In the genomic region with DNA sequence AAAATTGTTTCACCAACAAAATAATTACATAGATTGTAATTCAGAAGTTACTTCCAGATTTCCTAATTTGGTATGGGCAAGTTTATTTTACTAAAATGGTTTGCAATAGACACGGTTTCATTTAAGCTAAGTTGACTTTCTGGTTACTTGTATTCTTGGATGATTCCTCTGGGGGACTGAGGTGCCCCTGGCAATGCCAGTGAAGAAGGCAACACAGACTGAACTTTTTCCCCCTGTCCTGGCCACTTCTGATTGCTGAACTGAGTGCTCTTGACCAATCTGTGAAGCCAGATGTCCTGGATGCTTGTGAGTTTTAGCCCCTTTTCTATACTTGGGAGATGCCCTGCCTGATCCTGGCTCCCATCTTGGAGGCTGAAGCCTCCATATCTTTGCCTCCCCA, we compare ENCODE assay signal across 27 cellular contexts.
A peak's percentile ranks its signal among the peaks of the same experiment; 100 is the strongest.
DNase-seq lines count a peak whose midpoint lies in the region; ATAC-seq, FAIRE-seq and TF ChIP-seq lines count a peak whose summit lies in the region.
"Had no signal": no experiment of that assay in that cellular context is flagged by ENCODE, and none has a peak within 500 bp of the region (broad histone marks: within the 10 kb centered on the region; RNA-seq: fewer than 3 reads in every experiment).

No MANE protein-coding gene starts in this region.

- H3K27me3 ChIP-seq in GM23338 (ENCODE audit: insufficient read depth) (no peaks in the 10 kb centered on the region), SJCRH30 (no peaks in the 10 kb centered on the region), suprapubic skin (no peaks in the 10 kb centered on the region)
- H3K27me3 ChIP-seq: BE2C, thyroid gland had no signal

- H3K27ac Mint-ChIP-seq in GM23338: peak overlapping the region; percentile 30; the same call in 1 of the 2 replicates
- H3K27ac Mint-ChIP-seq in T-helper 2 cell treated with Interferon-gamma antibody and Interleukin-4, amounts not matched to agents 5 μg/mL and 100 μg/mL, for 36 hours: no peak overlapping the region
- H3K27ac Mint-ChIP-seq: activated CD4-positive, alpha-beta T cell treated with anti-CD3 and anti-CD28 coated beads for 36 hours; activated naive CD8-positive, alpha-beta T cell treated with anti-CD3 and anti-CD28 coated beads, Interleukin-2, amount 10 ng/mL, durations not matched to agents 7 days and 5 days; stimulated activated naive CD8-positive, alpha-beta T cell treated with anti-CD3 and anti-CD28 coated beads, Interleukin-15, amount 100 ng/mL, for 72 hours; T-helper 1 cell treated with Interleukin-12 subunit alpha and Interleukin-12 subunit beta and Interleukin-4 antibody, amounts not matched to agents 30 μg/mL and 1 μg/mL, for 36 hours had no signal

- POLR2A ChIA-PET in A549 (lab: Yijun Ruan, JAX): interaction anchor here (0.6 to 2.3 kb wide), 4 partner anchors 42 to 125 kb away, joined by 3 to 13 read pairs (median 8); no protein-coding TSS in a partner anchor

- no peak for FAIRE-seq in A549 (lab: Jason Lieb, UNC)
- FAIRE-seq: small intestine had no signal

- H3K27me3 Mint-ChIP-seq in GM23338 (ENCODE audit: insufficient read depth, low read depth, poor library complexity): peaks cover 6% of the 10 kb centered on the region
- peaks cover 29% of the 10 kb centered on the region for H3K27me3 Mint-ChIP-seq in T-helper 2 cell treated with Interferon-gamma antibody and Interleukin-4, amounts not matched to agents 5 μg/mL and 100 μg/mL, for 36 hours (ENCODE audit: low read depth)

- peak in 1 of 2 experiments; percentile 14 for DNase-seq in A549 (ENCODE audit: low read depth in 1 of 2, low spot score in 1 of 2)
- no peak for DNase-seq in GM23338 (ENCODE audit: low spot score)
- DNase-seq in SJCRH30: peak in 1 of 2 experiments; percentile 19
- peak; percentile 30 for DNase-seq in fibroblast of peridontal ligament (ENCODE audit: extremely low read depth)
- DNase-seq in DMS53 (lab: John Stamatoyannopoulos, UW): no peak
- no peak for DNase-seq in suprapubic skin (ENCODE audit: low spot score in 2 of 2)
- no peak for DNase-seq in NCI-H1417 (lab: John Stamatoyannopoulos, UW)
- DNase-seq in T-helper 2 cell treated with Interferon-gamma antibody and Interleukin-4, amounts not matched to agents 5 μg/mL and 100 μg/mL, for 36 hours (ENCODE audit: low spot score): no peak
- DNase-seq: activated CD4-positive, alpha-beta T cell treated with anti-CD3 and anti-CD28 coated beads for 36 hours; activated effector memory CD4-positive, alpha-beta T cell treated with Interleukin-2 at 50 U/mL for 16 hours; activated naive CD8-positive, alpha-beta T cell treated with anti-CD3 and anti-CD28 coated beads, Interleukin-2, amount 10 ng/mL, durations not matched to agents 7 days and 5 days; activated T-cell treated with anti-CD3 and anti-CD28 coated beads for 4 hours; BE2C; DMS79; heart right ventricle; lower lobe of right lung; NCI-H187; NCI-H2171 treated with DMSO at 0.1 percent for 48 hours; small intestine; stimulated activated CD4-positive, alpha-beta T cell treated with anti-CD3 and anti-CD28 coated beads, Interleukin-1b, Interleukin-23, amount 100 ng/mL, for 48 hours; stimulated activated CD8-positive, alpha-beta memory T cell treated with anti-CD3 and anti-CD28 coated beads, Interleukin-4, amount 100 ng/mL, for 48 hours; stimulated activated naive CD8-positive, alpha-beta T cell treated with anti-CD3 and anti-CD28 coated beads, Interleukin-15, amount 100 ng/mL, for 72 hours; thyroid gland had no signal

- ATAC-seq in A549: peak; percentile 35 to 53; a peak in 4 of 6 replicates
- no peak for ATAC-seq in GM23338
- ATAC-seq: activated CD4-positive, alpha-beta T cell treated with anti-CD3 and anti-CD28 coated beads for 36 hours; heart right ventricle; lower lobe of right lung; stimulated activated naive CD8-positive, alpha-beta T cell treated with anti-CD3 and anti-CD28 coated beads, Interleukin-15, amount 100 ng/mL, for 72 hours had no signal

- H3K27ac ChIP-seq in A549 (peak overlapping the region; percentile 59 to 78), GM23338 (ENCODE audit: low read depth) (no peak overlapping the region), SJCRH30 (peak overlapping the region; percentile 77), suprapubic skin (no peak overlapping the region)
- H3K27ac ChIP-seq: heart right ventricle, HL-60, lower lobe of right lung, parathyroid adenoma, thyroid gland had no signal

- H3K9me2 ChIP-seq in GM23338 (ENCODE audit: insufficient read depth): no peaks in the 10 kb centered on the region

- no peak for TF ChIP-seq CTCF in A549 (IDR thresholded peaks at IDR 0.05)
- no peak for TF ChIP-seq CTCF in GM23338 (conservative IDR thresholded peaks at IDR 0.05; ENCODE audit: low read depth in 2 of 2)
- no peak for TF ChIP-seq CTCF in suprapubic skin (IDR thresholded peaks at IDR 0.05)

- H3K36me3 Mint-ChIP-seq in GM23338 (ENCODE audit: low read depth): no peaks in the 10 kb centered on the region
- H3K36me3 Mint-ChIP-seq in T-helper 2 cell treated with Interferon-gamma antibody and Interleukin-4, amounts not matched to agents 5 μg/mL and 100 μg/mL, for 36 hours (ENCODE audit: low read depth): no peaks in the 10 kb centered on the region
- H3K36me3 Mint-ChIP-seq: activated naive CD8-positive, alpha-beta T cell treated with anti-CD3 and anti-CD28 coated beads, Interleukin-2, amount 10 ng/mL, durations not matched to agents 7 days and 5 days had no signal

- 0 out of 3 replicates have a peak, but pooled peaks cover 2% of the 10 kb centered on the region for H3K4me1 Mint-ChIP-seq in GM23338
- H3K4me1 Mint-ChIP-seq in T-helper 2 cell treated with Interferon-gamma antibody and Interleukin-4, amounts not matched to agents 5 μg/mL and 100 μg/mL, for 36 hours (ENCODE audit: low read depth): no peaks in the 10 kb centered on the region
- H3K4me1 Mint-ChIP-seq: activated naive CD8-positive, alpha-beta T cell treated with anti-CD3 and anti-CD28 coated beads, Interleukin-2, amount 10 ng/mL, durations not matched to agents 7 days and 5 days; neural crest cell had no signal

- H4K20me1 ChIP-seq in GM23338 (replicated peaks; ENCODE audit: insufficient read depth): no peaks in the 10 kb centered on the region

- CTCF ChIA-PET in A549 (lab: Yijun Ruan, JAX): interaction anchor here (0.8 to 1.5 kb wide), 2 partner anchors 8 to 38 kb away, joined by 3 read pairs; no protein-coding TSS in a partner anchor

- H3F3A ChIP-seq in GM23338 (replicated peaks; ENCODE audit: low read depth): no peaks in the 10 kb centered on the region

- no peak overlapping the region for H2AFZ ChIP-seq in GM23338
- H2AFZ ChIP-seq: parathyroid adenoma had no signal

- H3K4me2 ChIP-seq in A549 (peak overlapping the region; percentile 63), GM23338 (no peak overlapping the region)

- no peaks in the 10 kb centered on the region for H3K79me2 ChIP-seq in GM23338 (replicated peaks; ENCODE audit: insufficient read depth)
- H3K79me2 ChIP-seq: parathyroid adenoma had no signal

- H3K4me3 ChIP-seq in A549 (no peak overlapping the region), GM23338 (no peak overlapping the region), SJCRH30 (no peak overlapping the region), suprapubic skin (no peak overlapping the region)
- H3K4me3 ChIP-seq: heart right ventricle, lower lobe of right lung, thyroid gland had no signal

- H3K36me3 ChIP-seq in GM23338 (ENCODE audit: insufficient read depth) (no peaks in the 10 kb centered on the region), SJCRH30 (no peaks in the 10 kb centered on the region), suprapubic skin (no peaks in the 10 kb centered on the region)
- H3K36me3 ChIP-seq: BE2C, heart right ventricle, lower lobe of right lung, thyroid gland had no signal

- TF ChIP-seq POLR2A in A549 (IDR thresholded peaks at IDR 0.05; ENCODE audit: low read length): no peak
- no peak for TF ChIP-seq POLR2A in suprapubic skin (IDR thresholded peaks at IDR 0.05)

- H3K9me3 ChIP-seq in A549 (no peaks in the 10 kb centered on the region), SJCRH30 (replicated peaks) (no peaks in the 10 kb centered on the region), suprapubic skin (no peaks in the 10 kb centered on the region)
- H3K9me3 ChIP-seq: BE2C, heart right ventricle, lower lobe of right lung, thyroid gland had no signal

- 0% methylated on average over 1 of the region's 1 CpG for WGBS in A549 (ENCODE audit: missing lambda C conversion rate)
- WGBS in suprapubic skin: 38% methylated on average over 1 of the region's 1 CpG

- TF ChIP-seq RAD21 in A549 (conservative IDR thresholded peaks at IDR 0.05 in 1 of 2, IDR thresholded peaks at IDR 0.05 in 1 of 2): no peak

- no peak overlapping the region for H3K4me3 Mint-ChIP-seq in GM23338
- H3K4me3 Mint-ChIP-seq in T-helper 2 cell treated with Interferon-gamma antibody and Interleukin-4, amounts not matched to agents 5 μg/mL and 100 μg/mL, for 36 hours: no peak overlapping the region
- H3K4me3 Mint-ChIP-seq: activated CD4-positive, alpha-beta T cell treated with anti-CD3 and anti-CD28 coated beads for 36 hours; activated naive CD8-positive, alpha-beta T cell treated with anti-CD3 and anti-CD28 coated beads, Interleukin-2, amount 10 ng/mL, durations not matched to agents 7 days and 5 days; neural crest cell; stimulated activated naive CD8-positive, alpha-beta T cell treated with anti-CD3 and anti-CD28 coated beads, Interleukin-15, amount 100 ng/mL, for 72 hours; T-helper 1 cell treated with Interleukin-12 subunit alpha and Interleukin-12 subunit beta and Interleukin-4 antibody, amounts not matched to agents 30 μg/mL and 1 μg/mL, for 36 hours had no signal

- H3K9me3 Mint-ChIP-seq in GM23338: no peaks in the 10 kb centered on the region; the same call in 2 of the 3 replicates
- H3K9me3 Mint-ChIP-seq in T-helper 2 cell treated with Interferon-gamma antibody and Interleukin-4, amounts not matched to agents 5 μg/mL and 100 μg/mL, for 36 hours: no peaks in the 10 kb centered on the region
- H3K9me3 Mint-ChIP-seq: activated naive CD8-positive, alpha-beta T cell treated with anti-CD3 and anti-CD28 coated beads, Interleukin-2, amount 10 ng/mL, durations not matched to agents 7 days and 5 days; neural crest cell; stimulated activated naive CD8-positive, alpha-beta T cell treated with anti-CD3 and anti-CD28 coated beads, Interleukin-15, amount 100 ng/mL, for 72 hours; T-helper 1 cell treated with Interleukin-12 subunit alpha and Interleukin-12 subunit beta and Interleukin-4 antibody, amounts not matched to agents 30 μg/mL and 1 μg/mL, for 36 hours had no signal

- H3K4me1 ChIP-seq in A549 (peaks cover 49% of the 10 kb centered on the region), GM23338 (ENCODE audit: insufficient read depth) (no peaks in the 10 kb centered on the region), SJCRH30 (peaks cover 33% of the 10 kb centered on the region), suprapubic skin (peaks cover 3% of the 10 kb centered on the region)
- H3K4me1 ChIP-seq: BE2C, heart right ventricle, lower lobe of right lung, parathyroid adenoma, thyroid gland had no signal

- no peak for TF ChIP-seq EP300 in A549 (IDR thresholded peaks at IDR 0.05)
- no peak for TF ChIP-seq EP300 in suprapubic skin (IDR thresholded peaks at IDR 0.05)

TF ChIP-seq in A549, 52 proteins besides CTCF, POLR2A, EP300 and RAD21:
- TF ChIP-seq FOXS1 (CRISPR knock-in tag; IDR thresholded peaks at IDR 0.05) (peak; percentile 44; the same call in 1 of the 2 replicates), ZSCAN20 (CRISPR knock-in tag; IDR thresholded peaks at IDR 0.05) (no peak)

TF ChIP-seq in GM23338, 12 proteins besides CTCF, POLR2A, EP300 and RAD21 (continues in another document):
- TF ChIP-seq EZH2phosphoT487 (IDR thresholded peaks at IDR 0.05; ENCODE audit: unreplicated experiment) (no peak), NANOG (IDR thresholded peaks at IDR 0.05; ENCODE audit: borderline replicate concordance) (no peak)

Comparison
In these comparisons a context has a peak if more than half of its experiments do, and no peak if none do; other contexts are left out.
1. H3K27ac ChIP-seq: peak in A549 (2 of 2) and SJCRH30 (single experiment); none in GM23338 (single experiment) and suprapubic skin (single experiment).